ENCODE assay signal across 8 cellular contexts in the genomic region with DNA sequence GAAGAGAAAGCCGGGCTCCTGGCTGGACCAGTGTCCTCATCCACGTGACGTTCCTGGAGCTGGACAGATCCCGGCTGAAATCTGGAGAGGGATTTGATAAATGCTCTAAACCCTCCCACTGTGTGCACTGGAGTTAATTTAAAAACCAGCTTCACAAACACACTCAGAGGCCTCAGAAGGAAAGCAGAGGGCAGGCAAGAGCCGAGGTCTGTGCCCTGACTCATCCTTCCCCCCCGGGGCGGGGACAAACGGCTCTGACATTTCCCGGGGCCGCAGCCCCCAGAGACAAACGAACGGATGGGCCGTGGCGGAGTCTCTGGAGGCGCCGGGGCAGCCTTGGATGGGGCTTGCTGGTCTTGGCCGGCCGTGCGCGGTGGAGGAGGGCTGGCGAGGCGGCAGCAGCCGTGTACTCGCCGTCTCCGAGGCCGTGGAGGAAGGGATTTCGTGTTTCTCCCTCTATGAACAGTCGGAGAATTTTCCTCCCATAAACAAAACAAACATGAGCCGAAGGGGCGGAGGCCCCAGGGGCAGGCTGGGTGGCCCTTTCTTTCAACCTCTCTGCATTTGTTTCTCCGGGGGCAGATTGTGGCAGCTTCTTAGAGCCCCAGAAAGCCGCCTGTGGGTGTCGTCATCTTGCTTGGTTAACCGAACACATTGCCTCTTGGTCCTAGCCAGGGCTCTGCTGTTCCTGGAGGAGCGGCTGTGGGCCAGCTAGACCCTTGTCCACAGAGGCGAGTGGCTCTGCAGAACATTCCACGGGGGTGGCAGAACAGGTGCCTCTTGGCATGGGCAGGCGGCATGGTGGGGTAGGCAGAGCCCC.
A peak's percentile ranks its signal among the peaks of the same experiment; 100 is the strongest.
DNase-seq lines count a peak whose midpoint lies in the region; ATAC-seq and TF ChIP-seq lines count a peak whose summit lies in the region.

No MANE protein-coding gene starts in this region.

- WGBS in lung, 2 donors: 16 to 22% methylated on average over 39 of the region's 39 CpGs

- POLR2A ChIA-PET in HEK293 (lab: Yijun Ruan, JAX): interaction anchor here (0.7 kb wide), 1 partner anchor 94 kb away, joined by 3 read pairs; the partner anchor contains the start of gene NTN1

- peak overlapping the region; percentile 51; the same call in 1 of the 2 replicates for H3K27ac ChIP-seq in HEK293 (ENCODE audit: extremely low read depth, low read depth, low read length)
- H3K27ac ChIP-seq in dorsolateral prefrontal cortex: peak overlapping the region in 23 of 59 donors; percentile 2 to 78 (median 49)
- peak overlapping the region in 1 of 2 donors; percentile 76 for H3K27ac ChIP-seq in lung (ENCODE audit: low read depth in 1 of 2, low read length in 1 of 2)

- H3K4me3 ChIP-seq in HEK293 (ENCODE audit: low read depth, low read length) (peak overlapping the region; percentile 23), dorsolateral prefrontal cortex (peak overlapping the region in 58 of 59 donors; percentile 2 to 71 (median 44)), lung (no peak overlapping the region)

- H3K4me1 ChIP-seq in HEK293 (ENCODE audit: control insufficient read depth, insufficient read depth, low read length) (peaks cover 8% of the 10 kb centered on the region), lung (ENCODE audit: control insufficient read depth in 2 of 2, insufficient read depth in 2 of 2, low read length in 2 of 2) (peaks cover 0 to 4% of the 10 kb centered on the region in 2 donors)

- peak; percentile 78 for ATAC-seq in lung (ENCODE audit: insufficient read depth, low FRiP score)
- no peak for ATAC-seq in GM18868 (IDR thresholded peaks at IDR 0.05; ENCODE audit: unreplicated experiment)

- CTCF ChIA-PET in HEK293 (lab: Yijun Ruan, JAX): interaction anchor here (0.6 to 1.4 kb wide), 12 partner anchors 10 to 422 kb away, joined by 3 to 4 read pairs (median 3); no protein-coding TSS in a partner anchor

- peak; percentile 14 for DNase-seq in activated CD4-positive, alpha-beta T cell treated with anti-CD3 and anti-CD28 coated beads for 1 hour
- DNase-seq in dorsolateral prefrontal cortex (peak in 4 of 10 donors; percentile 20 to 54 (median 28)), lung (ENCODE audit: low spot score) (no peak), NCI-H1105 (lab: John Stamatoyannopoulos, UW) (no peak), NCI-H146 treated with DMSO at 0.1 percent for 48 hours (lab: John Stamatoyannopoulos, UW; ENCODE audit: unreplicated experiment) (no peak)
- peak; percentile 8 for DNase-seq in stimulated activated CD8-positive, alpha-beta memory T cell treated with anti-CD3 and anti-CD28 coated beads, Interleukin-15, amount 100 ng/mL, for 1 hour (ENCODE audit: low read depth)

- intact Hi-C loops in dorsolateral prefrontal cortex (cut with DNase I): loop anchor here in 1 of 2 donors (10.0 kb wide), 2 partner anchors 179 to 409 kb away; no protein-coding TSS in a partner anchor

- TF ChIP-seq CTCF in HEK293 (tag by site-specific recombination; IDR thresholded peaks at IDR 0.05) (peak; percentile 22; the same call in 1 of the 2 replicates), dorsolateral prefrontal cortex (IDR thresholded peaks at IDR 0.05 in 54 of 56, conservative IDR thresholded peaks at IDR 0.05 in 2 of 56; ENCODE audit: low read depth in 1 of 56, partially characterized antibody in 56 of 56) (peak in 47 of 56 donors; percentile 9 to 68 (median 40)), lung (IDR thresholded peaks at IDR 0.05; ENCODE audit: control extremely low read depth, extremely low read depth) (no peak)

- H3K36me3 ChIP-seq in HEK293 (ENCODE audit: control insufficient read depth in 2 of 2, insufficient read depth in 1 of 2, low read length in 2 of 2) (no peaks in the 10 kb centered on the region; a peak in 1 of 3 replicates), lung (ENCODE audit: control insufficient read depth in 2 of 2, insufficient read depth in 2 of 2, low read length in 2 of 2) (no peaks in the 10 kb centered on the region)

- H3K27me3 ChIP-seq in dorsolateral prefrontal cortex (peaks cover 0 to 46% (median 0%) of the 10 kb centered on the region in 45 donors), lung (ENCODE audit: control insufficient read depth, insufficient read depth) (no peaks in the 10 kb centered on the region)

- H3K9me3 ChIP-seq in HEK293 (ENCODE audit: control insufficient read depth, insufficient read depth, low read depth, low read length) (no peaks in the 10 kb centered on the region), lung (ENCODE audit: control insufficient read depth in 2 of 2, insufficient read depth in 1 of 2, low read length in 1 of 2) (peaks cover 3 to 4% of the 10 kb centered on the region in 2 donors)

TF ChIP-seq in HEK293, 187 proteins besides CTCF, POLR2A, EP300 and RAD21 (continues in another document):
- TF ChIP-seq ZNF184 (tag by site-specific recombination; IDR thresholded peaks at IDR 0.05) (no peak), ZNF324 (tag by site-specific recombination; IDR thresholded peaks at IDR 0.05) (peak; percentile 33; the same call in 1 of the 2 replicates), ZNF10 (tag by site-specific recombination; IDR thresholded peaks at IDR 0.05) (no peak), ZNF596 (tag by site-specific recombination; IDR thresholded peaks at IDR 0.05) (no peak), ZNF350 (tag by site-specific recombination; IDR thresholded peaks at IDR 0.05) (no peak), SP2 (tag by site-specific recombination; IDR thresholded peaks at IDR 0.05) (peak; percentile 19; the same call in 1 of the 2 replicates), ZNF416 (tag by site-specific recombination; IDR thresholded peaks at IDR 0.05) (no peak), ZFP3 (tag by site-specific recombination; IDR thresholded peaks at IDR 0.05; ENCODE audit: low read depth) (no peak), ZNF140 (tag by site-specific recombination; IDR thresholded peaks at IDR 0.05) (no peak), KLF1 (tag by site-specific recombination; IDR thresholded peaks at IDR 0.05) (peak; percentile 78), IKZF3 (tag by site-specific recombination; IDR thresholded peaks at IDR 0.05) (0 out of 2 replicates have a peak, but pooled peaks have one; percentile 29), ZNF558 (tag by site-specific recombination; IDR thresholded peaks at IDR 0.05) (no peak), ZNF274 (IDR thresholded peaks at IDR 0.05; ENCODE audit: low read length) (no peak), ZNF274 (tag by site-specific recombination; IDR thresholded peaks at IDR 0.05; ENCODE audit: borderline replicate concordance) (no peak), ZNF223 (tag by site-specific recombination; IDR thresholded peaks at IDR 0.05) (no peak), ZNF626 (tag by site-specific recombination; IDR thresholded peaks at IDR 0.05) (no peak), ZNF629 (tag by site-specific recombination; IDR thresholded peaks at IDR 0.05) (0 out of 2 replicates have a peak, but pooled peaks have one; percentile 16), ZNF132 (tag by site-specific recombination; IDR thresholded peaks at IDR 0.05; ENCODE audit: borderline replicate concordance) (no peak), SP7 (tag by site-specific recombination; IDR thresholded peaks at IDR 0.05) (peak; percentile 47; the same call in 1 of the 2 replicates), ZNF121 (tag by site-specific recombination; IDR thresholded peaks at IDR 0.05) (no peak)
- TF ChIP-seq, protein P1, sequence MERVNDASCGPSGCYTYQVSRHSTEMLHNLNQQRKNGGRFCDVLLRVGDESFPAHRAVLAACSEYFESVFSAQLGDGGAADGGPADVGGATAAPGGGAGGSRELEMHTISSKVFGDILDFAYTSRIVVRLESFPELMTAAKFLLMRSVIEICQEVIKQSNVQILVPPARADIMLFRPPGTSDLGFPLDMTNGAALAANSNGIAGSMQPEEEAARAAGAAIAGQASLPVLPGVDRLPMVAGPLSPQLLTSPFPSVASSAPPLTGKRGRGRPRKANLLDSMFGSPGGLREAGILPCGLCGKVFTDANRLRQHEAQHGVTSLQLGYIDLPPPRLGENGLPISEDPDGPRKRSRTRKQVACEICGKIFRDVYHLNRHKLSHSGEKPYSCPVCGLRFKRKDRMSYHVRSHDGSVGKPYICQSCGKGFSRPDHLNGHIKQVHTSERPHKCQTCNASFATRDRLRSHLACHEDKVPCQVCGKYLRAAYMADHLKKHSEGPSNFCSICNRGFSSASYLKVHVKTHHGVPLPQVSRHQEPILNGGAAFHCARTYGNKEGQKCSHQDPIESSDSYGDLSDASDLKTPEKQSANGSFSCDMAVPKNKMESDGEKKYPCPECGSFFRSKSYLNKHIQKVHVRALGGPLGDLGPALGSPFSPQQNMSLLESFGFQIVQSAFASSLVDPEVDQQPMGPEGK (tag by site-specific recombination; IDR thresholded peaks at IDR 0.05): peak; percentile 83
- TF ChIP-seq, protein P2, sequence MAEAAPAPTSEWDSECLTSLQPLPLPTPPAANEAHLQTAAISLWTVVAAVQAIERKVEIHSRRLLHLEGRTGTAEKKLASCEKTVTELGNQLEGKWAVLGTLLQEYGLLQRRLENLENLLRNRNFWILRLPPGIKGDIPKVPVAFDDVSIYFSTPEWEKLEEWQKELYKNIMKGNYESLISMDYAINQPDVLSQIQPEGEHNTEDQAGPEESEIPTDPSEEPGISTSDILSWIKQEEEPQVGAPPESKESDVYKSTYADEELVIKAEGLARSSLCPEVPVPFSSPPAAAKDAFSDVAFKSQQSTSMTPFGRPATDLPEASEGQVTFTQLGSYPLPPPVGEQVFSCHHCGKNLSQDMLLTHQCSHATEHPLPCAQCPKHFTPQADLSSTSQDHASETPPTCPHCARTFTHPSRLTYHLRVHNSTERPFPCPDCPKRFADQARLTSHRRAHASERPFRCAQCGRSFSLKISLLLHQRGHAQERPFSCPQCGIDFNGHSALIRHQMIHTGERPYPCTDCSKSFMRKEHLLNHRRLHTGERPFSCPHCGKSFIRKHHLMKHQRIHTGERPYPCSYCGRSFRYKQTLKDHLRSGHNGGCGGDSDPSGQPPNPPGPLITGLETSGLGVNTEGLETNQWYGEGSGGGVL (tag by site-specific recombination; IDR thresholded peaks at IDR 0.05): peak; percentile 40
- TF ChIP-seq, protein P3, sequence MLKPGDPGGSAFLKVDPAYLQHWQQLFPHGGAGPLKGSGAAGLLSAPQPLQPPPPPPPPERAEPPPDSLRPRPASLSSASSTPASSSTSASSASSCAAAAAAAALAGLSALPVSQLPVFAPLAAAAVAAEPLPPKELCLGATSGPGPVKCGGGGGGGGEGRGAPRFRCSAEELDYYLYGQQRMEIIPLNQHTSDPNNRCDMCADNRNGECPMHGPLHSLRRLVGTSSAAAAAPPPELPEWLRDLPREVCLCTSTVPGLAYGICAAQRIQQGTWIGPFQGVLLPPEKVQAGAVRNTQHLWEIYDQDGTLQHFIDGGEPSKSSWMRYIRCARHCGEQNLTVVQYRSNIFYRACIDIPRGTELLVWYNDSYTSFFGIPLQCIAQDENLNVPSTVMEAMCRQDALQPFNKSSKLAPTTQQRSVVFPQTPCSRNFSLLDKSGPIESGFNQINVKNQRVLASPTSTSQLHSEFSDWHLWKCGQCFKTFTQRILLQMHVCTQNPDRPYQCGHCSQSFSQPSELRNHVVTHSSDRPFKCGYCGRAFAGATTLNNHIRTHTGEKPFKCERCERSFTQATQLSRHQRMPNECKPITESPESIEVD (tag by site-specific recombination; IDR thresholded peaks at IDR 0.05): no peak

Comparison
In these comparisons a context has a peak if more than half of its experiments do, and no peak if none do; other contexts are left out.
1. DNase-seq: peak in activated CD4-positive, alpha-beta T cell treated with anti-CD3 and anti-CD28 coated beads for 1 hour (single experiment) and stimulated activated CD8-positive, alpha-beta memory T cell treated with anti-CD3 and anti-CD28 coated beads, Interleukin-15, amount 100 ng/mL, for 1 hour (single experiment); none in lung (single experiment), NCI-H1105 (single experiment) and NCI-H146 treated with DMSO at 0.1 percent for 48 hours (single experiment).